ENCODE assay signal across 9 cellular contexts in the genomic region with DNA sequence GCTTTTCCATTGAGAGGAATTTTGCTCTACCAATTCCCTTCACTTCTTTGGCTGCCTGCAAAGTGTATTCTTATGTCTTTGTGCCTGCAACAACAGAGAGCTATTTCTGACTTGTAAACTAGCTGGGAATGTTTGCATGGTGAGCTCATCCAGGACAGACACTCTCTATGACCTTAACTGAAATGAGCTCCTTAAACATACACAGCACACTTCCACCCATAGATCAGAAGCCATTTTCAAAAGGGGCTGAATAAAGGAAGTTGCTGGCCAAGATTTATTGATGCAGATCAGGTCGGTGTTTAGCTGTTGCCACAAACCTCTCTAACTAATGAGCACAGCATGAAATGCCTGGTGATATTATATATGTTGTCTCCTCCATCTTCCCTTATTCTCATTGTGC.
DNase-seq lines count a peak whose midpoint lies in the region; ATAC-seq, FAIRE-seq and TF ChIP-seq lines count a peak whose summit lies in the region.
"Had no signal": no experiment of that assay in that cellular context is flagged by ENCODE, and none has a peak within 500 bp of the region (broad histone marks: within the 10 kb centered on the region; RNA-seq: fewer than 3 reads in every experiment).

No MANE protein-coding gene starts in this region.

- intact Hi-C loops in HepG2 (cut with micrococcal nuclease; ENCODE audit: unreplicated experiment): no loop called here

- no peaks in the 10 kb centered on the region for H3K36me3 ChIP-seq in HUES6 (ENCODE audit: control insufficient read depth, insufficient read depth, low read length)
- no peaks in the 10 kb centered on the region for H3K36me3 ChIP-seq in HepG2 (replicated peaks in 1 of 2; ENCODE audit: control insufficient read depth in 1 of 2, insufficient read depth in 2 of 2, low read length in 2 of 2)

- peak; percentile 78 for ATAC-seq in HepG2
- ATAC-seq in HG03097 (IDR thresholded peaks at IDR 0.05; ENCODE audit: low FRiP score, unreplicated experiment): no peak
- ATAC-seq: naive thymus-derived CD4-positive, alpha-beta T cell had no signal

- no peak for TF ChIP-seq EP300 in HepG2 (IDR thresholded peaks at IDR 0.05; ENCODE audit: low read depth in 2 of 2, low read length in 2 of 2)
- no peak for TF ChIP-seq EP300 in HepG2 (CRISPR knock-in tag; IDR thresholded peaks at IDR 0.05; ENCODE audit: borderline replicate concordance)

- H4K20me1 ChIP-seq in HepG2 (ENCODE audit: insufficient read depth, low read length): no peaks in the 10 kb centered on the region

- H3K27me3 ChIP-seq in HUES6 (ENCODE audit: control insufficient read depth, insufficient read depth, low read length) (no peaks in the 10 kb centered on the region), HepG2 (ENCODE audit: control insufficient read depth in 1 of 2, insufficient read depth in 2 of 2, low read length in 2 of 2) (no peaks in the 10 kb centered on the region)

- no peaks in the 10 kb centered on the region for H3K79me2 ChIP-seq in HepG2 (ENCODE audit: insufficient read depth, low read length)

- H3K9ac ChIP-seq in HUES6 (ENCODE audit: low read length) (peak overlapping the region; percentile 75), HepG2 (ENCODE audit: insufficient read depth, low read depth, low read length) (no peak overlapping the region)

- POLR2A ChIA-PET in HepG2 (lab: Yijun Ruan, JAX): no interaction called here

- WGBS in HepG2 (ENCODE audit: low lambda C conversion rate): 0% methylated on average over 1 of the region's 1 CpG

- H2AFZ ChIP-seq in HepG2 (ENCODE audit: low read length): no peak overlapping the region

- CTCF ChIA-PET in HepG2 (lab: Yijun Ruan, JAX; ENCODE audit: low intra/inter-chr PET ratio, low total read pairs): no interaction called here

- H3K4me2 ChIP-seq in HepG2 (ENCODE audit: low read depth, low read length): peak overlapping the region; percentile 4; the same call in 1 of the 2 replicates

- DNase-seq in dedifferentiated amniotic fluid mesenchymal stem cell (ENCODE audit: extremely low spot score) (peak; percentile 83), HepG2 (ENCODE audit: low spot score) (peak; percentile 57), NCI-H1436 (lab: John Stamatoyannopoulos, UW) (no peak), NCI-H1694 treated with DMSO at 0.1 percent for 48 hours (lab: John Stamatoyannopoulos, UW) (no peak)
- no peak for DNase-seq in stimulated activated CD8-positive, alpha-beta memory T cell treated with anti-CD3 and anti-CD28 coated beads, Interleukin-4, amount 100 ng/mL, for 48 hours
- DNase-seq: naive thymus-derived CD4-positive, alpha-beta T cell had no signal

- TF ChIP-seq POLR2A in HepG2 (IDR thresholded peaks at IDR 0.05; ENCODE audit: insufficient read depth in 1 of 2, low read depth in 2 of 2, low read length in 2 of 2): no peak

- FAIRE-seq in HepG2 (lab: Jason Lieb, UNC): no peak

- BruUV-seq in HepG2 (replicated peaks; lab: Mats Ljungman, UMichigan): no TSS peak

- TF ChIP-seq CTCF in 22Rv1 (IDR thresholded peaks at IDR 0.05) (no peak), HepG2 (CRISPR knock-in tag; IDR thresholded peaks at IDR 0.05) (no peak)

- in situ Hi-C loops in HepG2 (cut with HindIII; ENCODE audit: extremely low pct_ligation_motif_present, low pct_unique_long_range_greater_than_20kb): no loop called here

- 0 out of 2 replicates have a peak overlapping the region, but pooled peaks have one; percentile 10 for H3K4me3 ChIP-seq in HUES6 (ENCODE audit: low read depth, low read length)
- no peak overlapping the region for H3K4me3 ChIP-seq in HepG2 (replicated peaks in 1 of 3; ENCODE audit: insufficient read depth in 1 of 3, low read depth in 2 of 3, low read length in 3 of 3)

- peaks cover 35% of the 10 kb centered on the region for H3K4me1 ChIP-seq in HUES6 (ENCODE audit: control insufficient read depth, insufficient read depth, low read length)
- peaks cover 23% of the 10 kb centered on the region for H3K4me1 ChIP-seq in HepG2 (ENCODE audit: insufficient read depth, low read length)

- H3K9me3 ChIP-seq in HUES6 (ENCODE audit: control insufficient read depth, insufficient read depth, low read depth, low read length): no peaks in the 10 kb centered on the region
- H3K9me3 ChIP-seq in HepG2 (ENCODE audit: low read length): no peaks in the 10 kb centered on the region

- no peak for TF ChIP-seq RAD21 in HepG2 (CRISPR knock-in tag; IDR thresholded peaks at IDR 0.05)

- peak overlapping the region; percentile 34 for H3K27ac ChIP-seq in 22Rv1
- H3K27ac ChIP-seq in HUES6 (ENCODE audit: low read depth, low read length): peak overlapping the region; percentile 60
- H3K27ac ChIP-seq in HepG2 (ENCODE audit: extremely low read length, insufficient read depth, low read length): no peak overlapping the region

TF ChIP-seq in HepG2, 621 proteins besides CTCF, POLR2A, EP300 and RAD21 (continues in another document):
- TF ChIP-seq NFYB (CRISPR knock-in tag; IDR thresholded peaks at IDR 0.05) (no peak), NONO (IDR thresholded peaks at IDR 0.05) (no peak), NONO (CRISPR knock-in tag; conservative IDR thresholded peaks at IDR 0.05) (no peak), MIER2 (CRISPR knock-in tag; IDR thresholded peaks at IDR 0.05) (no peak), JUN (CRISPR knock-in tag; IDR thresholded peaks at IDR 0.05) (peak; percentile 67; the same call in 1 of the 2 replicates), KMT2B (CRISPR knock-in tag; IDR thresholded peaks at IDR 0.05) (no peak), RARA (CRISPR knock-in tag; IDR thresholded peaks at IDR 0.05) (peak; percentile 66; the same call in 1 of the 2 replicates), ZNF761 (CRISPR knock-in tag; conservative IDR thresholded peaks at IDR 0.05) (no peak), SAP130 (CRISPR knock-in tag; IDR thresholded peaks at IDR 0.05; ENCODE audit: low read depth) (0 out of 2 replicates have a peak, but pooled peaks have one; percentile 13), KLF15 (CRISPR knock-in tag; IDR thresholded peaks at IDR 0.05; ENCODE audit: borderline replicate concordance) (no peak), ZFP41 (CRISPR knock-in tag; IDR thresholded peaks at IDR 0.05; ENCODE audit: borderline replicate concordance) (no peak), TEAD3 (CRISPR knock-in tag; optimal IDR thresholded peaks at IDR 0.05; ENCODE audit: borderline replicate concordance) (peak; percentile 35)
- TF ChIP-seq, protein P1, sequence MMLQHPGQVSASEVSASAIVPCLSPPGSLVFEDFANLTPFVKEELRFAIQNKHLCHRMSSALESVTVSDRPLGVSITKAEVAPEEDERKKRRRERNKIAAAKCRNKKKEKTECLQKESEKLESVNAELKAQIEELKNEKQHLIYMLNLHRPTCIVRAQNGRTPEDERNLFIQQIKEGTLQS (CRISPR knock-in tag; IDR thresholded peaks at IDR 0.05): peak; percentile 67; the same call in 1 of the 2 replicates
- TF ChIP-seq, protein P2, sequence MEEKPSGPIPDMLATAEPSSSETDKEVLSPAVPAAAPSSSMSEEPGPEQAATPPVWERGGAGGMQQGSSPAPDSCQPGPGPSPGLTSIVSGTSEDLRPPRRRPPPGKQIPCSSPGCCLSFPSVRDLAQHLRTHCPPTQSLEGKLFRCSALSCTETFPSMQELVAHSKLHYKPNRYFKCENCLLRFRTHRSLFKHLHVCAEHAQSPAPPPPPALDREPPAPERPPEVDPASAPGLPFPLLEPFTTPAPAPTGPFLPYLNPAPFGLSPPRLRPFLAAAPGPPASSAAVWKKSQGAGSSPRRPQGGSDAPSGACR (CRISPR knock-in tag; IDR thresholded peaks at IDR 0.05): no peak
- TF ChIP-seq, protein P3, sequence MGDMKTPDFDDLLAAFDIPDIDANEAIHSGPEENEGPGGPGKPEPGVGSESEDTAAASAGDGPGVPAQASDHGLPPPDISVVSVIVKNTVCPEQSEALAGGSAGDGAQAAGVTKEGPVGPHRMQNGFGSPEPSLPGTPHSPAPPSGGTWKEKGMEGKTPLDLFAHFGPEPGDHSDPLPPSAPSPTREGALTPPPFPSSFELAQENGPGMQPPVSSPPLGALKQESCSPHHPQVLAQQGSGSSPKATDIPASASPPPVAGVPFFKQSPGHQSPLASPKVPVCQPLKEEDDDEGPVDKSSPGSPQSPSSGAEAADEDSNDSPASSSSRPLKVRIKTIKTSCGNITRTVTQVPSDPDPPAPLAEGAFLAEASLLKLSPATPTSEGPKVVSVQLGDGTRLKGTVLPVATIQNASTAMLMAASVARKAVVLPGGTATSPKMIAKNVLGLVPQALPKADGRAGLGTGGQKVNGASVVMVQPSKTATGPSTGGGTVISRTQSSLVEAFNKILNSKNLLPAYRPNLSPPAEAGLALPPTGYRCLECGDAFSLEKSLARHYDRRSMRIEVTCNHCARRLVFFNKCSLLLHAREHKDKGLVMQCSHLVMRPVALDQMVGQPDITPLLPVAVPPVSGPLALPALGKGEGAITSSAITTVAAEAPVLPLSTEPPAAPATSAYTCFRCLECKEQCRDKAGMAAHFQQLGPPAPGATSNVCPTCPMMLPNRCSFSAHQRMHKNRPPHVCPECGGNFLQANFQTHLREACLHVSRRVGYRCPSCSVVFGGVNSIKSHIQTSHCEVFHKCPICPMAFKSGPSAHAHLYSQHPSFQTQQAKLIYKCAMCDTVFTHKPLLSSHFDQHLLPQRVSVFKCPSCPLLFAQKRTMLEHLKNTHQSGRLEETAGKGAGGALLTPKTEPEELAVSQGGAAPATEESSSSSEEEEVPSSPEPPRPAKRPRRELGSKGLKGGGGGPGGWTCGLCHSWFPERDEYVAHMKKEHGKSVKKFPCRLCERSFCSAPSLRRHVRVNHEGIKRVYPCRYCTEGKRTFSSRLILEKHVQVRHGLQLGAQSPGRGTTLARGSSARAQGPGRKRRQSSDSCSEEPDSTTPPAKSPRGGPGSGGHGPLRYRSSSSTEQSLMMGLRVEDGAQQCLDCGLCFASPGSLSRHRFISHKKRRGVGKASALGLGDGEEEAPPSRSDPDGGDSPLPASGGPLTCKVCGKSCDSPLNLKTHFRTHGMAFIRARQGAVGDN (CRISPR knock-in tag; IDR thresholded peaks at IDR 0.05): no peak
- TF ChIP-seq, protein P4, sequence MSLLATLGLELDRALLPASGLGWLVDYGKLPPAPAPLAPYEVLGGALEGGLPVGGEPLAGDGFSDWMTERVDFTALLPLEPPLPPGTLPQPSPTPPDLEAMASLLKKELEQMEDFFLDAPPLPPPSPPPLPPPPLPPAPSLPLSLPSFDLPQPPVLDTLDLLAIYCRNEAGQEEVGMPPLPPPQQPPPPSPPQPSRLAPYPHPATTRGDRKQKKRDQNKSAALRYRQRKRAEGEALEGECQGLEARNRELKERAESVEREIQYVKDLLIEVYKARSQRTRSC (CRISPR knock-in tag; IDR thresholded peaks at IDR 0.05; ENCODE audit: low read depth): no peak
- TF ChIP-seq, protein P5, sequence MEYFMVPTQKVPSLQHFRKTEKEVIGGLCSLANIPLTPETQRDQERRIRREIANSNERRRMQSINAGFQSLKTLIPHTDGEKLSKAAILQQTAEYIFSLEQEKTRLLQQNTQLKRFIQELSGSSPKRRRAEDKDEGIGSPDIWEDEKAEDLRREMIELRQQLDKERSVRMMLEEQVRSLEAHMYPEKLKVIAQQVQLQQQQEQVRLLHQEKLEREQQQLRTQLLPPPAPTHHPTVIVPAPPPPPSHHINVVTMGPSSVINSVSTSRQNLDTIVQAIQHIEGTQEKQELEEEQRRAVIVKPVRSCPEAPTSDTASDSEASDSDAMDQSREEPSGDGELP (IDR thresholded peaks at IDR 0.05; ENCODE audit: borderline replicate concordance, low read depth): no peak

Comparison
In these comparisons a context has a peak if more than half of its experiments do, and no peak if none do; other contexts are left out.
1. DNase-seq: peak in dedifferentiated amniotic fluid mesenchymal stem cell (single experiment) and HepG2 (single experiment); none in NCI-H1436 (single experiment), stimulated activated CD8-positive, alpha-beta memory T cell treated with anti-CD3 and anti-CD28 coated beads, Interleukin-4, amount 100 ng/mL, for 48 hours (single experiment) and NCI-H1694 treated with DMSO at 0.1 percent for 48 hours (single experiment).